In the genomic region with DNA sequence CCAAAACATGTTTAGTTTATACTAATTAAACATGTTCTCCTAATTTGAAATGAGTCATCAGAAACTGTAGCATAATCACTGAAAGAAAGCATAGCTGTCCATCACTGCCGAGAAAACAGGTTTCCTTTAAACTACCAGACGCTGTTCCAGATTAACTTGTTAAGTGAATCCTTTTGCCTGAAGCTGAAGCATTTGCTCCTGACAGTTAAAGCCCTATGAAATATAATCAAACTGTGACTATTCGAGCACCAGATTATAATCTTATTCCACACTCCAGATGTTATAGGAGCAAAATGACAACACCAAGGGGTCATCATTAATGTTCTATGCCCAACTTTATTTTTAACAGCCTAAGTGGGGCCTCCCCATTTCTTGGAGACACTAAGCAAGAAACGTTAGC, we compare ENCODE assay signal across 14 cellular contexts.
"Had no signal": no experiment of that assay in that cellular context is flagged by ENCODE, and none has a peak within 500 bp of the region (broad histone marks: within the 10 kb centered on the region; RNA-seq: fewer than 3 reads in every experiment).

No MANE protein-coding gene starts in this region.

- H3K36me3 ChIP-seq: breast epithelium had no signal

- H3K4me1 ChIP-seq: breast epithelium had no signal

- DNase-seq: activated B cell treated with CpG ODN at 0.5 μM for 24 hours; activated CD4-positive, alpha-beta T cell treated with anti-CD3 and anti-CD28 coated beads, Interleukin-2, amount 10 ng/mL, durations not matched to agents 7 days and 5 days; activated naive CD4-positive, alpha-beta T cell treated with Interleukin-2 at 50 U/mL for 16 hours; hippocampal formation; natural killer cell; occipital lobe; stimulated activated CD4-positive, alpha-beta T cell treated with anti-CD3 and anti-CD28 coated beads, Interleukin-2, amount 100 ng/mL, for 48 hours; SW 1271; upper lobe of left lung had no signal

- H3K27ac Mint-ChIP-seq: activated B cell treated with CpG ODN at 0.5 μM for 24 hours; activated CD4-positive, alpha-beta T cell treated with anti-CD3 and anti-CD28 coated beads, Interleukin-2, amount 10 ng/mL, durations not matched to agents 7 days and 5 days; memory B cell; natural killer cell; stimulated activated memory B cell treated with anti-CD40 and anti-IgM and Interleukin-4, amounts not matched to agents 10 μg/mL and 1 μg/mL and 100 μg/mL, for 72 hours had no signal

- H3K4me3 ChIP-seq: breast epithelium, upper lobe of left lung had no signal

- H3K27me3 ChIP-seq: upper lobe of left lung had no signal

- H3K36me3 Mint-ChIP-seq: memory B cell; natural killer cell; stimulated activated memory B cell treated with anti-CD40 and anti-IgM and Interleukin-4, amounts not matched to agents 10 μg/mL and 1 μg/mL and 100 μg/mL, for 72 hours had no signal

- H3K9me3 ChIP-seq: breast epithelium, upper lobe of left lung had no signal

- H3K9me3 Mint-ChIP-seq: activated B cell treated with CpG ODN at 0.5 μM for 24 hours; activated CD4-positive, alpha-beta T cell treated with anti-CD3 and anti-CD28 coated beads, Interleukin-2, amount 10 ng/mL, durations not matched to agents 7 days and 5 days; natural killer cell; stimulated activated memory B cell treated with anti-CD40 and anti-IgM and Interleukin-4, amounts not matched to agents 10 μg/mL and 1 μg/mL and 100 μg/mL, for 72 hours had no signal

- H3K27ac ChIP-seq: breast epithelium had no signal

- H3K4me3 Mint-ChIP-seq: activated B cell treated with CpG ODN at 0.5 μM for 24 hours; activated CD4-positive, alpha-beta T cell treated with anti-CD3 and anti-CD28 coated beads, Interleukin-2, amount 10 ng/mL, durations not matched to agents 7 days and 5 days; memory B cell; natural killer cell; stimulated activated memory B cell treated with anti-CD40 and anti-IgM and Interleukin-4, amounts not matched to agents 10 μg/mL and 1 μg/mL and 100 μg/mL, for 72 hours had no signal

- ATAC-seq: natural killer cell; stimulated activated memory B cell treated with anti-CD40 and anti-IgM and Interleukin-4, amounts not matched to agents 10 μg/mL and 1 μg/mL and 100 μg/mL, for 72 hours had no signal

- H3K4me1 Mint-ChIP-seq: activated B cell treated with CpG ODN at 0.5 μM for 24 hours; memory B cell; stimulated activated memory B cell treated with anti-CD40 and anti-IgM and Interleukin-4, amounts not matched to agents 10 μg/mL and 1 μg/mL and 100 μg/mL, for 72 hours had no signal

- FAIRE-seq: keratinocyte, TTC549 had no signal

- H3K27me3 Mint-ChIP-seq: activated B cell treated with CpG ODN at 0.5 μM for 24 hours; stimulated activated memory B cell treated with anti-CD40 and anti-IgM and Interleukin-4, amounts not matched to agents 10 μg/mL and 1 μg/mL and 100 μg/mL, for 72 hours had no signal
